Comparison of ENCODE assay signal across 13 cellular contexts in the genomic region with DNA sequence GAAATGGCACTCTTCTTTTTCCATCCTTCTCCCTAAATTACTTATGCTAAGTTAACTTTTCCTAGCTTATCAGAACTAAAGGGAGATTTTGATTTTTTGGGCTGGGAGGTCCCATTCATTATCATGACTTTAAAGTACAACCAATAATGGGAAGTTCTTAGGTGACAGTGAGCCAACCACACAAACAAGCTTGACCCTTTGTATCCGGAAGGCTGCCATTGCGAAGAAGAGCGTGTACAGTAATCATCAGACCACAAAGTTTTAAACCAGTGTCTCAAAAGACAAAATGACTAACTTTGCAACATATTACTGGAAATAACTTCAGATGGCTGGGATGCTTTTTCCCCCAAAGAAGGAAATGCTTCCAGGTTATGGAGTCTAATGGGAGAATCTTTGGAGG.
"Had no signal": no experiment of that assay in that cellular context is flagged by ENCODE, and none has a peak within 500 bp of the region (broad histone marks: within the 10 kb centered on the region; RNA-seq: fewer than 3 reads in every experiment).

No MANE protein-coding gene starts in this region.

- H3K36me3 ChIP-seq: sigmoid colon, upper lobe of left lung had no signal

- H3K9me3 ChIP-seq: sigmoid colon, upper lobe of left lung had no signal

- H3K4me3 Mint-ChIP-seq: activated CD4-positive, alpha-beta memory T cell treated with anti-CD3 and anti-CD28 coated beads, Interleukin-2, amount 10 ng/mL, durations not matched to agents 7 days and 5 days; activated naive CD8-positive, alpha-beta T cell treated with anti-CD3 and anti-CD28 coated beads for 36 hours; T-helper 2 cell treated with Interferon-gamma antibody and Interleukin-4, amounts not matched to agents 5 μg/mL and 100 μg/mL, for 36 hours had no signal

- DNase-seq: activated CD4-positive, alpha-beta memory T cell treated with anti-CD3 and anti-CD28 coated beads, Interleukin-2, amount 10 ng/mL, durations not matched to agents 7 days and 5 days; activated CD4-positive, alpha-beta T cell treated with anti-CD3 and anti-CD28 coated beads for 1 hour; activated gamma-delta T cell treated with Interleukin-2 at 50 U/mL for 16 hours; activated naive CD8-positive, alpha-beta T cell treated with anti-CD3 and anti-CD28 coated beads for 36 hours; activated T-cell treated with anti-CD3 and anti-CD28 coated beads, Interleukin-2, amount 50 U/mL, for 48 hours; anterior cingulate cortex; effector CD4-positive, alpha-beta T cell; kidney; sigmoid colon; stimulated activated CD4-positive, alpha-beta T cell treated with anti-CD3 and anti-CD28 coated beads, Interleukin-2, amount 100 ng/mL, for 24 hours; stimulated activated naive CD4-positive, alpha-beta T cell had no signal

- H3K27me3 ChIP-seq: sigmoid colon, upper lobe of left lung had no signal

- H3K27ac Mint-ChIP-seq: activated CD4-positive, alpha-beta memory T cell treated with anti-CD3 and anti-CD28 coated beads, Interleukin-2, amount 10 ng/mL, durations not matched to agents 7 days and 5 days; activated naive CD8-positive, alpha-beta T cell treated with anti-CD3 and anti-CD28 coated beads for 36 hours; T-helper 2 cell treated with Interferon-gamma antibody and Interleukin-4, amounts not matched to agents 5 μg/mL and 100 μg/mL, for 36 hours had no signal

- H3K4me3 ChIP-seq: sigmoid colon, upper lobe of left lung had no signal

- H3K4me1 Mint-ChIP-seq: activated CD4-positive, alpha-beta memory T cell treated with anti-CD3 and anti-CD28 coated beads, Interleukin-2, amount 10 ng/mL, durations not matched to agents 7 days and 5 days; activated naive CD8-positive, alpha-beta T cell treated with anti-CD3 and anti-CD28 coated beads for 36 hours had no signal

- H3K9me3 Mint-ChIP-seq: activated CD4-positive, alpha-beta memory T cell treated with anti-CD3 and anti-CD28 coated beads, Interleukin-2, amount 10 ng/mL, durations not matched to agents 7 days and 5 days; activated naive CD8-positive, alpha-beta T cell treated with anti-CD3 and anti-CD28 coated beads for 36 hours; T-helper 2 cell treated with Interferon-gamma antibody and Interleukin-4, amounts not matched to agents 5 μg/mL and 100 μg/mL, for 36 hours had no signal

- H3K27me3 Mint-ChIP-seq: activated naive CD8-positive, alpha-beta T cell treated with anti-CD3 and anti-CD28 coated beads for 36 hours had no signal

- H3K27ac ChIP-seq: sigmoid colon, upper lobe of left lung had no signal

- H3K36me3 Mint-ChIP-seq: activated naive CD8-positive, alpha-beta T cell treated with anti-CD3 and anti-CD28 coated beads for 36 hours had no signal

- H3K4me1 ChIP-seq: sigmoid colon had no signal
